In the genomic region with DNA sequence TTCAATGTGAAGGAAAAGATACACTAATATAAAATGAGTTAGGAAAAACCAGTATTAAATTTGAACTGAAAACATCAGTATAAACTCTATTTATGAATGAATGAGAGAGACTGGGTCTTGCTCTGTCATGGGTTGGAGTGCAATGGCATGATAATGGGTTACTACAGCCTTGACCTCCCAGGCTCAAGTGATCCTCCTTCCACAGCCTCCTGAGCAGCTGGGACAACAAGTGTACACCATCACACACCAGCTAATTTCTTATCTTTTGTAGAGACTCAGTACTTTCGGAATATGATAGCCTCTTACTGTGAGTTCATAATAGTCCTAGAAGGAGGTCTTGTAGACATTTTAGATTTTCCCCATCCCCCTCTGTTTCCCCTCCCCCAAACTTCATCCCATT, we compare ENCODE assay signal across 2 cellular contexts.
TF ChIP-seq lines count a peak whose summit lies in the region.

No MANE protein-coding gene starts in this region.

TF ChIP-seq in SK-N-SH, 30 proteins besides CTCF, POLR2A, EP300 and RAD21:
- TF ChIP-seq REST (IDR thresholded peaks at IDR 0.05; ENCODE audit: low read depth, low read length) (no peak), FOSL2 (IDR thresholded peaks at IDR 0.05; ENCODE audit: borderline replicate concordance, low read depth) (no peak), JUND (IDR thresholded peaks at IDR 0.05) (no peak), CHD2 (IDR thresholded peaks at IDR 0.05; ENCODE audit: low read length, partially characterized antibody) (no peak), RXRA (IDR thresholded peaks at IDR 0.05; ENCODE audit: borderline replicate concordance, low read depth) (no peak), RCOR1 (IDR thresholded peaks at IDR 0.05; ENCODE audit: low read length) (no peak), NFIC (IDR thresholded peaks at IDR 0.05; ENCODE audit: borderline replicate concordance) (no peak), ELF1 (IDR thresholded peaks at IDR 0.05) (no peak), EZH2phosphoT487 (IDR thresholded peaks at IDR 0.05; ENCODE audit: borderline replicate concordance, low read depth) (no peak), IRF3 (IDR thresholded peaks at IDR 0.05; ENCODE audit: low read depth, low read length) (no peak), YY1 (IDR thresholded peaks at IDR 0.05; ENCODE audit: low read depth) (no peak), RFX5 (IDR thresholded peaks at IDR 0.05; ENCODE audit: low read length) (no peak), NRF1 (IDR thresholded peaks at IDR 0.05; ENCODE audit: low read depth, low read length) (no peak), GABPA (IDR thresholded peaks at IDR 0.05; ENCODE audit: low read depth) (no peak), TAF1 (IDR thresholded peaks at IDR 0.05; ENCODE audit: borderline replicate concordance, low read depth, low read length) (no peak)
- TF ChIP-seq, protein P1, sequence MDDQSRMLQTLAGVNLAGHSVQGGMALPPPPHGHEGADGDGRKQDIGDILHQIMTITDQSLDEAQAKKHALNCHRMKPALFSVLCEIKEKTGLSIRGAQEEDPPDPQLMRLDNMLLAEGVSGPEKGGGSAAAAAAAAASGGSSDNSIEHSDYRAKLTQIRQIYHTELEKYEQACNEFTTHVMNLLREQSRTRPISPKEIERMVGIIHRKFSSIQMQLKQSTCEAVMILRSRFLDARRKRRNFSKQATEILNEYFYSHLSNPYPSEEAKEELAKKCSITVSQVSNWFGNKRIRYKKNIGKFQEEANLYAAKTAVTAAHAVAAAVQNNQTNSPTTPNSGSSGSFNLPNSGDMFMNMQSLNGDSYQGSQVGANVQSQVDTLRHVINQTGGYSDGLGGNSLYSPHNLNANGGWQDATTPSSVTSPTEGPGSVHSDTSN (IDR thresholded peaks at IDR 0.05), result no peak

TF ChIP-seq in SK-N-SH treated with all-trans-retinoic acid at 6 μM for 48 hours, 23 proteins besides CTCF, POLR2A, EP300 and RAD21 (continued from another document):
- TF ChIP-seq PATZ1 (CRISPR knock-in tag; IDR thresholded peaks at IDR 0.05; ENCODE audit: borderline replicate concordance) (no peak), ZC3H10 (CRISPR knock-in tag; IDR thresholded peaks at IDR 0.05) (no peak), ZFP3 (CRISPR knock-in tag; IDR thresholded peaks at IDR 0.05) (no peak), CSDC2 (CRISPR knock-in tag; IDR thresholded peaks at IDR 0.05) (no peak), CREB5 (CRISPR knock-in tag; IDR thresholded peaks at IDR 0.05; ENCODE audit: low read depth) (no peak), CSRNP3 (CRISPR knock-in tag; IDR thresholded peaks at IDR 0.05) (no peak), ZFP30 (CRISPR knock-in tag; IDR thresholded peaks at IDR 0.05) (no peak)
TF ChIP-seq in SK-N-SH treated with all-trans-retinoic acid at 6 μM for 48 hours: peak in this region for 0.
